In genomic region chr6:42075159-42075838, GRCh38 we compare ENCODE assay signal across 9 cellular contexts. TPM values are rescaled to one million over a fixed set of nuclear protein-coding genes. Genes with fewer than 3 reads are reported as not detected.
DNase-seq lines count a peak whose midpoint lies in the region; ATAC-seq and TF ChIP-seq lines count a peak whose summit lies in the region.
"Had no signal": no experiment of that assay in that cellular context is flagged by ENCODE, and none has a peak within 500 bp of the region (broad histone marks: within the 10 kb centered on the region; RNA-seq: fewer than 3 reads in every experiment).

No MANE protein-coding gene starts in this region.

- DNase-seq in DMS79 (lab: John Stamatoyannopoulos, UW), result peak; percentile 90
- DNase-seq in LoVo (ENCODE audit: low spot score), result peak; percentile 54
- DNase-seq in SK-N-DZ (ENCODE audit: low spot score), result peak; percentile 65
- DNase-seq in activated naive CD4-positive, alpha-beta T cell treated with Interleukin-2 at 50 U/mL for 16 hours, result peak; percentile 63
- DNase-seq in glomerular endothelial cell (ENCODE audit: extremely low read depth, low read depth, low spot score), result peak; percentile 34
- DNase-seq in progenitor cell of endocrine pancreas (ENCODE audit: low spot score, unreplicated experiment), result peak; percentile 71
- DNase-seq in GM19240 (ENCODE audit: insufficient read length, low spot score), result no peak

- H3K27me3 Mint-ChIP-seq in progenitor cell of endocrine pancreas, result no peaks in the 10 kb centered on the region
- H3K27me3 Mint-ChIP-seq: central memory CD8-positive, alpha-beta T cell had no signal

- no peak overlapping the region for H3K27ac Mint-ChIP-seq in progenitor cell of endocrine pancreas

- TF ChIP-seq CTCF in progenitor cell of endocrine pancreas (IDR thresholded peaks at IDR 0.05; ENCODE audit: unreplicated experiment), result peak; percentile 93

- H3K4me3 Mint-ChIP-seq in progenitor cell of endocrine pancreas (ENCODE audit: low read depth), result no peak overlapping the region
- H3K4me3 Mint-ChIP-seq: central memory CD8-positive, alpha-beta T cell had no signal

- ATAC-seq in HG03342 (IDR thresholded peaks at IDR 0.05; ENCODE audit: unreplicated experiment), result no peak

- no peaks in the 10 kb centered on the region for H3K9me3 Mint-ChIP-seq in progenitor cell of endocrine pancreas (ENCODE audit: low read depth)
- H3K9me3 Mint-ChIP-seq: central memory CD8-positive, alpha-beta T cell had no signal

- peaks cover 29% of the 10 kb centered on the region for H3K36me3 Mint-ChIP-seq in progenitor cell of endocrine pancreas (ENCODE audit: insufficient read depth)

- no peaks in the 10 kb centered on the region for H3K4me1 Mint-ChIP-seq in progenitor cell of endocrine pancreas (ENCODE audit: low read depth)
- H3K4me1 Mint-ChIP-seq: central memory CD8-positive, alpha-beta T cell had no signal

RNA-seq across cellular contexts. Expression of gene TAF8, which starts 25.0 kb away (rescaled TPM):
- 25.6 and 30.2 TPM in 2 replicates for polyA plus RNA-seq in SK-N-DZ (2014; cell fraction: cytosol; rRNA removed)
- polyA plus RNA-seq in SK-N-DZ (2014; cell fraction: nucleus; rRNA removed), result 13.6 and 21.1 TPM in 2 replicates
- total RNA-seq in glomerular endothelial cell, result 15.1 and 20.2 TPM in 2 replicates
- 38.9 and 40.4 TPM in 2 replicates for total RNA-seq in progenitor cell of endocrine pancreas
